Comparison of ENCODE assay signal across 26 cellular contexts in the genomic region with DNA sequence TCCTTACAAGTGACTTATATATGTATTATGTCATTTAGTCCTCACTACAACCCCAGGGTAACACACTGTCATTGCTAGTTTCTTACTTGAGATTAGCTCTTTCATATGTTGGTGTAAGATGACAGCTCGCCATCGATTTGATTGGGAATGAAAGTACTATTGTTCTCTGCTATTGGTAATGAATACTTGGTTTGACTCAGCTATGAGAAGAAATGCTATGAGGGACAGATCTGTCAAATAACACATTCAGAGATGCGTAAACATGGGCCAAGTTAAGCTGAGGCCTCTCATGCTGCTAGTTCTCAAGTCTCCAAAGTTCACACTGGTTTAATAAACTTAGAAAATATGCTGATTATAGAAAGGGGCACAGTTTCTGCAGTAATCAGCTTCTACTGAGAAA.
"Had no signal": no experiment of that assay in that cellular context is flagged by ENCODE, and none has a peak within 500 bp of the region (broad histone marks: within the 10 kb centered on the region; RNA-seq: fewer than 3 reads in every experiment).

No MANE protein-coding gene starts in this region.

- H3K27me3 ChIP-seq: heart right ventricle, neural progenitor cell, uterus had no signal

- H3K9me3 Mint-ChIP-seq: mesothelial cell of epicardium; naive thymus-derived CD8-positive, alpha-beta T cell; neural progenitor cell; type B pancreatic cell had no signal

- H3K27ac Mint-ChIP-seq: activated naive CD8-positive, alpha-beta T cell; mesothelial cell of epicardium; naive thymus-derived CD8-positive, alpha-beta T cell; neural progenitor cell; T-helper 1 cell treated with Interleukin-12 subunit alpha and Interleukin-12 subunit beta and Interleukin-4 antibody, amounts not matched to agents 30 μg/mL and 1 μg/mL, for 36 hours; type B pancreatic cell had no signal

- ATAC-seq: heart right ventricle; naive thymus-derived CD8-positive, alpha-beta T cell; right cardiac atrium had no signal

- DNase-seq: activated CD4-positive, alpha-beta T cell treated with anti-CD3 and anti-CD28 coated beads for 48 hours; activated CD4-positive, alpha-beta T cell treated with anti-CD3 and anti-CD28 coated beads, Interleukin-2, amount 50 U/mL, for 48 hours; activated CD8-positive, alpha-beta memory T cell treated with anti-CD3 and anti-CD28 coated beads for 24 hours; activated effector memory CD4-positive, alpha-beta T cell treated with Interleukin-2 at 50 U/mL for 16 hours; activated naive CD4-positive, alpha-beta T cell treated with Interleukin-2 at 50 U/mL for 16 hours; anterior cingulate cortex; effector memory CD4-positive, alpha-beta T cell; erythroblast; heart right ventricle; left ventricle myocardium inferior; mammary epithelial cell; naive thymus-derived CD8-positive, alpha-beta T cell; occipital lobe; right cardiac atrium; stimulated activated naive CD4-positive, alpha-beta T cell treated with Interleukin-2 at 50 U/mL for 16 hours; SW 1271; T-helper 9 cell; uterus had no signal

- H3K36me3 ChIP-seq: heart right ventricle, left ventricle myocardium inferior, neural progenitor cell, thoracic aorta, uterus had no signal

- H3K4me3 ChIP-seq: heart right ventricle, left ventricle myocardium inferior, neural progenitor cell, thoracic aorta, uterus had no signal

- H3K9me3 ChIP-seq: heart right ventricle, left ventricle myocardium inferior, thoracic aorta, uterus had no signal

- H3K36me3 Mint-ChIP-seq: activated naive CD8-positive, alpha-beta T cell; mesothelial cell of epicardium; naive thymus-derived CD8-positive, alpha-beta T cell; neural progenitor cell; type B pancreatic cell had no signal

- H3K4me1 ChIP-seq: neural progenitor cell had no signal

- H3K4me1 Mint-ChIP-seq: naive thymus-derived CD8-positive, alpha-beta T cell had no signal

- H3K27me3 Mint-ChIP-seq: activated naive CD8-positive, alpha-beta T cell; type B pancreatic cell had no signal

- H3K27ac ChIP-seq: heart right ventricle, left ventricle myocardium inferior, neural progenitor cell, parathyroid adenoma, thoracic aorta, uterus, VCaP had no signal

- H3K9ac ChIP-seq: neural progenitor cell, parathyroid adenoma had no signal

- H3K4me3 Mint-ChIP-seq: activated naive CD8-positive, alpha-beta T cell; mesothelial cell of epicardium; naive thymus-derived CD8-positive, alpha-beta T cell; neural progenitor cell; T-helper 1 cell treated with Interleukin-12 subunit alpha and Interleukin-12 subunit beta and Interleukin-4 antibody, amounts not matched to agents 30 μg/mL and 1 μg/mL, for 36 hours; type B pancreatic cell had no signal
